ENCODE assay signal across 8 cellular contexts in the genomic region with DNA sequence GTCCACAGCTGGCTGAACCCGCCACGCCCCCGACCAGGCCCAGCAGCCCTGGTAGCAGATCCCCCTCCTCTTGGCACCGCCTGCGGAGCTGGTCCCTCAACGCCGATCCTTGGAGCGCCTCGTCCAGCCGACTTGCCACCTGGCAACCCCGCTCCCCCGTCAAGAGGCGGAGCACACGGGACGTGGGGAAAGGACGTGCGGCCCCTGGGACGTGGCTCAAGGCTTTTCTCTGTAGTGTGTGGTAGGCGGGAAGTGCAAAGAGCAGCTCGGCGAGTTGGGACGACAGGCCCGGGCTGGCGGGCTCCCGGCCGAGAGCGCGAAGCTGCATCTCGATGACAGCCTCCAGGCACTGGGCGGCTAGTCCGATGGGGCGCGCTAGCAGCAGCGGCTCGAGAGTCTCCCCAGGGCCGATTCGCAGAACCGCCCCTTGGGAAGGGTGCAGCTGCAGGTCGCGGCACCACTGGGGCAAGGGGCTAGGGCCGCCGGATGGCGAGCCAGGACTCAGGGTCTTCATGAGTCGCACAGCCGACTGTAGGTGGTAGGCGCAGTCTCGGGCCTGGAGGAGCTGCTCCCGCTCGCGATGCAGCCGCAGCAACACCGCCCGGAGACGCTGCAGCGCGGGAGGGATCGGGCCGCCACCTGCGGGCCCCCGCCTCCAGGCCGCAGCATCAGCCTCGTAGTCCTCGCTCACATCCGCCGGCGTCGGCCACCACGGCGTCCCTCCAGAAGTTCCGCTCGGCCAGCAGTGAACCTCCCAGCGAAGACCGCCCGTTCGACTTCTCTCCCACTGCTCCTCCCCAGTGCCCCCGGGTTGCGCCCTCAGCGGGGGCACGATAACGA. TPM values are rescaled to one million over a fixed set of nuclear protein-coding genes. Genes with fewer than 3 reads are reported as not detected.
DNase-seq lines count a peak whose midpoint lies in the region; ATAC-seq lines count a peak whose summit lies in the region.

No MANE protein-coding gene starts in this region.

- H3K27me3 ChIP-seq in mesenchymal stem cell (ENCODE audit: control insufficient read depth in 1 of 2, insufficient read depth in 1 of 2, low read length in 2 of 2): no peaks in the 10 kb centered on the region

- under 1% methylated on average over 73 of the region's 80 CpGs for WGBS in mesenchymal stem cell

- H3K9me3 Mint-ChIP-seq in dendritic cell treated with granulocyte-macrophage colony-stimulating factor and Interleukin-4, amounts not matched to agents 40 ng/mL and 50 ng/mL, for 4 days: no peaks in the 10 kb centered on the region

- no peak overlapping the region for H2BK120ac ChIP-seq in mesenchymal stem cell (ENCODE audit: low read depth, low read length)

- no peak overlapping the region for H2BK12ac ChIP-seq in mesenchymal stem cell (ENCODE audit: low read length in 2 of 2)

- no peaks in the 10 kb centered on the region for H3K27me3 Mint-ChIP-seq in dendritic cell treated with granulocyte-macrophage colony-stimulating factor and Interleukin-4, amounts not matched to agents 40 ng/mL and 50 ng/mL, for 4 days

- H3K4me3 Mint-ChIP-seq in dendritic cell treated with granulocyte-macrophage colony-stimulating factor and Interleukin-4, amounts not matched to agents 40 ng/mL and 50 ng/mL, for 4 days: peak overlapping the region; percentile 97

- intact Hi-C loops in dendritic cell treated with granulocyte-macrophage colony-stimulating factor and Interleukin-4, amounts not matched to agents 40 ng/mL and 50 ng/mL, for 4 days (cut with micrococcal nuclease): loop anchor here (1.0 to 2.0 kb wide), 2 partner anchors 10 to 73 kb away; partner anchors contain the start of genes DOK1 and MRPL53

- H4K8ac ChIP-seq in mesenchymal stem cell (ENCODE audit: low read length): peak overlapping the region; percentile 89

- H3K27ac Mint-ChIP-seq in dendritic cell treated with granulocyte-macrophage colony-stimulating factor and Interleukin-4, amounts not matched to agents 40 ng/mL and 50 ng/mL, for 4 days: peak overlapping the region; percentile 89

- peak overlapping the region; percentile 45 for H2BK15ac ChIP-seq in mesenchymal stem cell (ENCODE audit: low read depth, poor library complexity, severe bottlenecking)

- H3K4ac ChIP-seq in mesenchymal stem cell (ENCODE audit: low read depth in 1 of 2, low read length in 2 of 2): peak overlapping the region in 1 of 2 experiments; percentile 55

- peak overlapping the region; percentile 82 to 93 for H3K4me3 ChIP-seq in mesenchymal stem cell (ENCODE audit: insufficient read depth in 1 of 2, low read depth in 1 of 2, low read length in 2 of 2)

- peaks cover 18% of the 10 kb centered on the region for H3K4me1 ChIP-seq in mesenchymal stem cell (ENCODE audit: control insufficient read depth, insufficient read depth, low read depth, low read length)

- peak overlapping the region in 1 of 2 experiments; percentile 40 for H3K23ac ChIP-seq in mesenchymal stem cell (ENCODE audit: low read length in 2 of 2)

- ATAC-seq in GM21360 (IDR thresholded peaks at IDR 0.05; ENCODE audit: unreplicated experiment) (peak; percentile 32), HG03558 (IDR thresholded peaks at IDR 0.05; ENCODE audit: extremely low read depth, unreplicated experiment) (peak; percentile 23)

- H3K4me2 ChIP-seq in mesenchymal stem cell (ENCODE audit: low read length, poor library complexity, severe bottlenecking): peak overlapping the region; percentile 77

- peaks cover 57% of the 10 kb centered on the region for H3K4me1 Mint-ChIP-seq in dendritic cell treated with granulocyte-macrophage colony-stimulating factor and Interleukin-4, amounts not matched to agents 40 ng/mL and 50 ng/mL, for 4 days (ENCODE audit: low read depth)

- no peak overlapping the region for H2BK5ac ChIP-seq in mesenchymal stem cell (ENCODE audit: low read depth, low read length, poor library complexity, severe bottlenecking)

- no peaks in the 10 kb centered on the region for H3K9me3 ChIP-seq in mesenchymal stem cell (ENCODE audit: control insufficient read depth, low read length)

- H3K18ac ChIP-seq in mesenchymal stem cell (ENCODE audit: low read depth in 1 of 2, low read length in 2 of 2): peak overlapping the region; percentile 87 to 92

- H3K14ac ChIP-seq in mesenchymal stem cell (ENCODE audit: low read length in 2 of 2): peak overlapping the region in 1 of 2 experiments; percentile 50

- peaks cover 77% of the 10 kb centered on the region for H3K36me3 Mint-ChIP-seq in dendritic cell treated with granulocyte-macrophage colony-stimulating factor and Interleukin-4, amounts not matched to agents 40 ng/mL and 50 ng/mL, for 4 days (ENCODE audit: low read depth)

- no peak overlapping the region for H2AK5ac ChIP-seq in mesenchymal stem cell (ENCODE audit: low read length, severe bottlenecking)

- peak overlapping the region; percentile 94 for H3K9ac ChIP-seq in mesenchymal stem cell (ENCODE audit: low read length)

- peak overlapping the region; percentile 70 for H3K27ac ChIP-seq in mesenchymal stem cell (ENCODE audit: low read length, poor library complexity, severe bottlenecking)
- peak overlapping the region; percentile 89 for H3K27ac ChIP-seq in temporal lobe (ENCODE audit: low read depth, low read length)

- peaks cover 17 to 46% of the 10 kb centered on the region in 2 experiments for H3K36me3 ChIP-seq in mesenchymal stem cell (ENCODE audit: control insufficient read depth in 1 of 2, insufficient read depth in 2 of 2, low read depth in 1 of 2, low read length in 2 of 2)

- H3K79me1 ChIP-seq in mesenchymal stem cell (replicated peaks; ENCODE audit: low read length, poor library complexity, severe bottlenecking): peaks cover 31% of the 10 kb centered on the region

- H4K91ac ChIP-seq in mesenchymal stem cell (ENCODE audit: low read length): peak overlapping the region; percentile 79

- peak overlapping the region; percentile 46 for H2AFZ ChIP-seq in mesenchymal stem cell (ENCODE audit: low read depth, low read length)

- DNase-seq in EL (peak; percentile 33), T-helper 22 cell (ENCODE audit: low read depth) (peak; percentile 37), mesenchymal stem cell (peak; percentile 37), Ammon's horn (ENCODE audit: low spot score) (no peak)

RNA-seq across cellular contexts. Expression of gene CCDC142, which starts 0.6 kb away (rescaled TPM):
- 5.0 TPM for polyA plus RNA-seq in mesenchymal stem cell (2013, experiment 1 of 2)
- 5.2 TPM for polyA plus RNA-seq in mesenchymal stem cell (2013, experiment 2 of 2)
- total RNA-seq in temporal lobe: 19.2 TPM

RNA-seq across cellular contexts. Expression of gene TTC31, which starts 0.7 kb away (rescaled TPM):
- polyA plus RNA-seq in mesenchymal stem cell (2013, experiment 1 of 2): 11.1 TPM
- polyA plus RNA-seq in mesenchymal stem cell (2013, experiment 2 of 2): 10.9 TPM
- total RNA-seq in temporal lobe: 9.1 TPM

RNA-seq across cellular contexts. Expression of gene MRPL53, which starts 9.7 kb away (rescaled TPM):
- polyA plus RNA-seq in mesenchymal stem cell (2013, experiment 1 of 2): 124 TPM
- 133 TPM for polyA plus RNA-seq in mesenchymal stem cell (2013, experiment 2 of 2)
- 9.6 TPM for total RNA-seq in temporal lobe

RNA-seq across cellular contexts. Expression of gene MOGS, which starts 17.0 kb away (rescaled TPM):
- 68.5 TPM for polyA plus RNA-seq in mesenchymal stem cell (2013, experiment 1 of 2)
- 70.5 TPM for polyA plus RNA-seq in mesenchymal stem cell (2013, experiment 2 of 2)
- 20.7 TPM for total RNA-seq in temporal lobe

RNA-seq across cellular contexts. Expression of gene LBX2, which starts 17.2 kb away (rescaled TPM):
- 1.8 TPM for polyA plus RNA-seq in mesenchymal stem cell (2013, experiment 1 of 2)
- 1.9 TPM for polyA plus RNA-seq in mesenchymal stem cell (2013, experiment 2 of 2)
- not detected for total RNA-seq in temporal lobe
